1 cellular context compared by ENCODE assay signal in genomic region chr3:20589275-20589674, GRCh38.
TF ChIP-seq lines count a peak whose summit lies in the region.

No MANE protein-coding gene starts in this region.

TF ChIP-seq in GM23338, 12 proteins besides CTCF, POLR2A, EP300 and RAD21 (continued from another document):
- no peak for TF ChIP-seq ETS1 (IDR thresholded peaks at IDR 0.05)
